ENCODE assay signal across 22 cellular contexts in genomic region chr1:204945565-204945977, GRCh38.
DNase-seq lines count a peak whose midpoint lies in the region; ATAC-seq and TF ChIP-seq lines count a peak whose summit lies in the region.
"Had no signal": no experiment of that assay in that cellular context is flagged by ENCODE, and none has a peak within 500 bp of the region (broad histone marks: within the 10 kb centered on the region; RNA-seq: fewer than 3 reads in every experiment).

No MANE protein-coding gene starts in this region.

- H3K36me3 ChIP-seq in BLaER1 (no peaks in the 10 kb centered on the region), hepatocyte (replicated peaks; ENCODE audit: insufficient read depth, low read depth) (no peaks in the 10 kb centered on the region), gastrocnemius medialis (no peaks in the 10 kb centered on the region), SJCRH30 (peaks cover 13% of the 10 kb centered on the region; the same call in 1 of the 2 replicates)
- H3K36me3 ChIP-seq: ascending aorta, transverse colon had no signal

- H3K9me3 ChIP-seq in BLaER1 (no peaks in the 10 kb centered on the region), hepatocyte (ENCODE audit: low read depth) (no peaks in the 10 kb centered on the region), gastrocnemius medialis (no peaks in the 10 kb centered on the region), SJCRH30 (replicated peaks) (no peaks in the 10 kb centered on the region)
- H3K9me3 ChIP-seq: ascending aorta, transverse colon had no signal

- no peak overlapping the region for H3K27ac ChIP-seq in BLaER1
- H3K27ac ChIP-seq in hepatocyte, result no peak overlapping the region
- no peak overlapping the region for H3K27ac ChIP-seq in gastrocnemius medialis
- H3K27ac ChIP-seq in SJCRH30, result no peak overlapping the region
- H3K27ac ChIP-seq: ascending aorta, parathyroid adenoma, PC-9, transverse colon had no signal

- no peak for TF ChIP-seq POLR2A in gastrocnemius medialis (IDR thresholded peaks at IDR 0.05)

- in situ Hi-C loops in gastrocnemius medialis (cut with MboI; ENCODE audit: low sequenced_read_pairs in 4 of 4), result no loop called here

- H3K4me3 ChIP-seq in BLaER1 (no peak overlapping the region), hepatocyte (no peak overlapping the region), gastrocnemius medialis (no peak overlapping the region), SJCRH30 (no peak overlapping the region)
- H3K4me3 ChIP-seq: ascending aorta, PC-9, transverse colon had no signal

- peak; percentile 46 for ATAC-seq in HG03175 (IDR thresholded peaks at IDR 0.05; ENCODE audit: unreplicated experiment)
- no peak for ATAC-seq in gastrocnemius medialis
- ATAC-seq: activated CD8-positive, alpha-beta T cell treated with anti-CD3 and anti-CD28 coated beads, Interleukin-2, amount 10 ng/mL, durations not matched to agents 7 days and 5 days; effector memory CD8-positive, alpha-beta T cell; naive thymus-derived CD4-positive, alpha-beta T cell; stimulated activated naive CD8-positive, alpha-beta T cell treated with anti-CD3 and anti-CD28 coated beads, Interleukin-15, Interleukin-2, amounts not matched to agents 100 U/mL and 50 U/mL, for 24 hours had no signal

- H3K79me2 ChIP-seq in hepatocyte, result no peaks in the 10 kb centered on the region
- H3K79me2 ChIP-seq: parathyroid adenoma had no signal

- H3K4me2 ChIP-seq in BLaER1 (peak overlapping the region; percentile 70), hepatocyte (no peak overlapping the region)
- H3K4me2 ChIP-seq: PC-9 had no signal

- 30% methylated on average over 4 of the region's 4 CpGs for WGBS in hepatocyte (ENCODE audit: low lambda C conversion rate, missing lambda C conversion rate)

- no peak overlapping the region for H3K9ac ChIP-seq in BLaER1
- H3K9ac ChIP-seq: parathyroid adenoma had no signal

- no peaks in the 10 kb centered on the region for H4K20me1 ChIP-seq in BLaER1
- H4K20me1 ChIP-seq in hepatocyte (ENCODE audit: insufficient read depth, poor library complexity, severe bottlenecking), result no peaks in the 10 kb centered on the region

- TF ChIP-seq CTCF in hepatocyte (IDR thresholded peaks at IDR 0.05; ENCODE audit: poor library complexity), result no peak
- TF ChIP-seq CTCF in gastrocnemius medialis (IDR thresholded peaks at IDR 0.05 in 4 of 5, conservative IDR thresholded peaks at IDR 0.05 in 1 of 5), result no peak

- intact Hi-C loops in gastrocnemius medialis (cut with DNase I; ENCODE audit: low total_unique reads), result no loop called here

- H3K9me2 ChIP-seq in hepatocyte (replicated peaks; ENCODE audit: insufficient read depth), result no peaks in the 10 kb centered on the region

- H3K4me1 ChIP-seq in BLaER1 (peaks cover 70% of the 10 kb centered on the region), hepatocyte (ENCODE audit: insufficient read depth) (no peaks in the 10 kb centered on the region), gastrocnemius medialis (no peaks in the 10 kb centered on the region), SJCRH30 (peaks cover 16% of the 10 kb centered on the region)
- H3K4me1 ChIP-seq: ascending aorta, parathyroid adenoma had no signal

- DNase-seq in SKM-1 (lab: John Stamatoyannopoulos, UW; ENCODE audit: unreplicated experiment) (peak; percentile 26), hepatocyte (ENCODE audit: low spot score) (peak; percentile 26), gastrocnemius medialis (no peak), middle frontal gyrus (ENCODE audit: extremely low spot score, low spot score) (no peak), SJCRH30 (no peak), NCI-H2029 (lab: John Stamatoyannopoulos, UW) (no peak)
- DNase-seq: activated B cell treated with CpG ODN at 0.5 μM for 24 hours; activated CD8-positive, alpha-beta T cell treated with anti-CD3 and anti-CD28 coated beads, Interleukin-2, amount 10 ng/mL, durations not matched to agents 7 days and 5 days; activated naive CD4-positive, alpha-beta T cell treated with anti-CD3 and anti-CD28 coated beads, Interleukin-2, amount 10 ng/mL, durations not matched to agents 7 days and 5 days; activated T-cell treated with anti-CD3 and anti-CD28 coated beads, Interleukin-2, amount 50 U/mL, for 24 hours; effector memory CD8-positive, alpha-beta T cell; kidney; naive thymus-derived CD4-positive, alpha-beta T cell; NCI-H2081; NCI-H774; PC-9; stimulated activated naive CD8-positive, alpha-beta T cell treated with anti-CD3 and anti-CD28 coated beads, Interleukin-15, Interleukin-2, amounts not matched to agents 100 U/mL and 50 U/mL, for 24 hours; transverse colon had no signal

- H3K27me3 ChIP-seq in BLaER1, result no peaks in the 10 kb centered on the region
- H3K27me3 ChIP-seq in hepatocyte, result peaks cover 29% of the 10 kb centered on the region
- no peaks in the 10 kb centered on the region for H3K27me3 ChIP-seq in gastrocnemius medialis
- no peaks in the 10 kb centered on the region for H3K27me3 ChIP-seq in SJCRH30
- H3K27me3 ChIP-seq: ascending aorta, transverse colon had no signal

- no peak overlapping the region for H2AFZ ChIP-seq in hepatocyte
- H2AFZ ChIP-seq: parathyroid adenoma, PC-9 had no signal

Comparison
In these comparisons a context has a peak if more than half of its experiments do, and no peak if none do; other contexts are left out.
1. DNase-seq: peak in SKM-1 (single experiment) and hepatocyte (single experiment); none in gastrocnemius medialis (0 of 2), middle frontal gyrus (single experiment), SJCRH30 (0 of 2) and NCI-H2029 (single experiment).